14 cellular contexts compared by ENCODE assay signal in the genomic region with DNA sequence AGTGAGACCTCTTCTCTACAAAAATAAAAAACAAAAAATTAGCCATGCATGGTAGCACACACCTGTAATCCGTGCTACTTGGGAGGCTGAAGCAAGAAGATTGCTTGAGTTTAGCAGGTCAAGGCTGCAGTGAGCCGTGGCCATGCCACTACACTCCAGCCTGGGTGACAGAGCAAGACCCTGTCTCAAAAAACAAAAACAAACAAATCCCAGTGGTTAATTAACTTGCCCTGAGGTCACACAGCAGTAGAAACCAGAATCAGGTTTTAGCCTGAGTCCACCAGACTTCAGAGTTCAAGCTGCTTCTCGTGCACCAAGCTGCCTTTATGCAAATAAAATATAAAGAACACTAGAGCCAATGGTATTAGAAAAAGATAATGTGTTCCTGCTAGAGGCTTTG.
DNase-seq lines count a peak whose midpoint lies in the region; ATAC-seq and TF ChIP-seq lines count a peak whose summit lies in the region.
"Had no signal": no experiment of that assay in that cellular context is flagged by ENCODE, and none has a peak within 500 bp of the region (broad histone marks: within the 10 kb centered on the region; RNA-seq: fewer than 3 reads in every experiment).

No MANE protein-coding gene starts in this region.

- H3K9me3 ChIP-seq in breast epithelium = no peaks in the 10 kb centered on the region
- H3K9me3 ChIP-seq in aorta (ENCODE audit: control insufficient read depth, low read length) = no peaks in the 10 kb centered on the region
- no peaks in the 10 kb centered on the region for H3K9me3 ChIP-seq in upper lobe of right lung
- H3K9me3 ChIP-seq: SK-N-SH, testis had no signal

- H3K4me1 ChIP-seq in breast epithelium (no peaks in the 10 kb centered on the region), aorta (ENCODE audit: control insufficient read depth in 1 of 2, insufficient read depth in 2 of 2, low read length in 2 of 2) (no peaks in the 10 kb centered on the region), upper lobe of right lung (no peaks in the 10 kb centered on the region)
- H3K4me1 ChIP-seq: testis had no signal

- H3K27ac ChIP-seq in breast epithelium = no peak overlapping the region
- no peak overlapping the region for H3K27ac ChIP-seq in aorta (ENCODE audit: low read depth in 1 of 2, low read length in 2 of 2)
- H3K27ac ChIP-seq in upper lobe of right lung = no peak overlapping the region
- H3K27ac ChIP-seq: testis had no signal

- intact Hi-C loops in breast epithelium (cut with DNase I; ENCODE audit: low total_unique reads) = no loop called here
- intact Hi-C loops in aorta (cut with DNase I) = no loop called here
- intact Hi-C loops in upper lobe of right lung (cut with DNase I) = no loop called here

- DNase-seq in GM06990 (ENCODE audit: extremely low read depth, insufficient read length) = peak; percentile 44
- DNase-seq in DMS53 treated with DMSO at 0.1 percent for 48 hours (lab: John Stamatoyannopoulos, UW; ENCODE audit: unreplicated experiment) = no peak
- no peak for DNase-seq in breast epithelium (ENCODE audit: low spot score in 2 of 2)
- no peak for DNase-seq in aorta
- DNase-seq in upper lobe of right lung = no peak
- DNase-seq: activated naive CD4-positive, alpha-beta T cell treated with anti-CD3 and anti-CD28 coated beads, Interleukin-2, amount 50 U/mL, for 16 hours; CD4-positive, alpha-beta memory T cell; endodermal cell; foreskin fibroblast; SK-N-SH; testis had no signal

- 90 to 94% methylated on average over 3 of the region's 3 CpGs for WGBS in aorta, 2 donors

- TF ChIP-seq CTCF in GM06990 (IDR thresholded peaks at IDR 0.05; ENCODE audit: insufficient read depth, low read length, poor library complexity, severe bottlenecking) (no peak), breast epithelium (IDR thresholded peaks at IDR 0.05) (no peak), upper lobe of right lung (IDR thresholded peaks at IDR 0.05) (no peak)

- peak; percentile 96 for ATAC-seq in GM19397 (IDR thresholded peaks at IDR 0.05; ENCODE audit: unreplicated experiment)
- ATAC-seq in HG02678 (IDR thresholded peaks at IDR 0.05; ENCODE audit: unreplicated experiment) = peak; percentile 80
- peak; percentile 73 for ATAC-seq in HG03457 (IDR thresholded peaks at IDR 0.05; ENCODE audit: unreplicated experiment)
- no peak for ATAC-seq in aorta (ENCODE audit: low FRiP score)
- no peak for ATAC-seq in upper lobe of right lung

- no peak for TF ChIP-seq POLR2A in breast epithelium (IDR thresholded peaks at IDR 0.05)

- H3K27me3 ChIP-seq in GM06990 (replicated peaks; ENCODE audit: control insufficient read depth, insufficient read depth, low read length) = no peaks in the 10 kb centered on the region
- H3K27me3 ChIP-seq in breast epithelium = no peaks in the 10 kb centered on the region
- H3K27me3 ChIP-seq in aorta (ENCODE audit: control insufficient read depth in 1 of 2, insufficient read depth in 2 of 2, low read length in 1 of 2) = no peaks in the 10 kb centered on the region
- no peaks in the 10 kb centered on the region for H3K27me3 ChIP-seq in upper lobe of right lung
- H3K27me3 ChIP-seq: testis had no signal

- H3K36me3 ChIP-seq in GM06990 (ENCODE audit: control insufficient read depth, insufficient read depth, low read length) = no peaks in the 10 kb centered on the region
- H3K36me3 ChIP-seq in breast epithelium = no peaks in the 10 kb centered on the region
- H3K36me3 ChIP-seq in aorta (ENCODE audit: control insufficient read depth in 1 of 2, insufficient read depth in 2 of 2, low read length in 1 of 2) = no peaks in the 10 kb centered on the region
- peaks cover 4% of the 10 kb centered on the region for H3K36me3 ChIP-seq in upper lobe of right lung

- H3K4me3 ChIP-seq in GM06990 (replicated peaks; ENCODE audit: low read depth, low read length) = no peak overlapping the region
- no peak overlapping the region for H3K4me3 ChIP-seq in breast epithelium
- H3K4me3 ChIP-seq in aorta (ENCODE audit: low read length in 2 of 2) = no peak overlapping the region
- no peak overlapping the region for H3K4me3 ChIP-seq in upper lobe of right lung
- H3K4me3 ChIP-seq: testis had no signal

Comparison
In these comparisons a context has a peak if more than half of its experiments do, and no peak if none do; other contexts are left out.
1. ATAC-seq: peak in GM19397 (single experiment), HG02678 (single experiment) and HG03457 (single experiment); none in aorta (single experiment) and upper lobe of right lung (single experiment).